ENCODE assay signal across 8 cellular contexts in the genomic region with DNA sequence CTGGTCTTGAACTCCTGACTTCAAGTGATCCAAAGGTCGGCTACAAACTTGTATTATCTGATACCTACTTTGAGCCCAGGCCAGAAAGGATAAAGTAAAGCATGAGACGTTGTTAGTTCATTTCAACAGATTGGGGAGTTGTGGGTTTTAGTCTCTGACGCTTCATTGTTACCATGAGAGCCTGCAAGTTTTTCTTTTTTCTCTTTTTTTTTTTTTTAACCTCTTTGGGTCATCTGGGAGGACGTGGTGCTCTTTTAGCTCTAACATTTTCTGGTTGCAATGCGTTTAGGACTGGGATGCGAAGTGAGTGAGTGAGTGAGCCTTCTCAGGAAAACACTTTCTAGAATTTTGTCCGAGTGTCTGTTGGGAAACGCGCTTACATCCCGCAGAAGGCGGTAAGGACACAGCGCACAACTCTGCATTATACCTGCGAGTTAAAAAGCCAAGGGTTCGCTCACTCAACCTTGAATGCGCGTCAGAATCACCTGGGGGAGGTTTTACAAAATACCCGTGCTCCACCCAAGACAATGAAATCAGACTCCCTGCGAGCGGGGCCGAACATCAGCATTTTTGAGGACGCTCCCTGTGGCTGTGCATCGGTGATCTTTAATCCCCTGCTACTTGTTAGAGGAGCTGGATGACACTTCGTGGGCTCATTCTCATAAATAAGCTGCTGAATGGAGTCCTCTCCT. TPM values are rescaled to one million over a fixed set of nuclear protein-coding genes. Genes with fewer than 3 reads are reported as not detected.
A peak's percentile ranks its signal among the peaks of the same experiment; 100 is the strongest.
DNase-seq lines count a peak whose midpoint lies in the region; ATAC-seq and TF ChIP-seq lines count a peak whose summit lies in the region.

No MANE protein-coding gene starts in this region.

- ATAC-seq in sciatic nerve (peak; percentile 36), GM18519 (IDR thresholded peaks at IDR 0.05; ENCODE audit: low FRiP score, unreplicated experiment) (no peak)

- H3K4me1 Mint-ChIP-seq in activated naive CD4-positive, alpha-beta T cell treated with anti-CD3 and anti-CD28 coated beads, Interleukin-2, amount 50 U/mL, for 24 hours = peaks cover 28% of the 10 kb centered on the region

- no peaks in the 10 kb centered on the region for H3K36me3 ChIP-seq in HUES64 (ENCODE audit: insufficient read depth, low read length)
- H3K36me3 ChIP-seq in right atrium auricular region = no peaks in the 10 kb centered on the region

- no peaks in the 10 kb centered on the region for H3K27me3 ChIP-seq in HUES64 (ENCODE audit: insufficient read depth, low read length)
- H3K27me3 ChIP-seq in right atrium auricular region = no peaks in the 10 kb centered on the region

- peak overlapping the region; percentile 84 for H3K27ac ChIP-seq in HUES64 (ENCODE audit: low read depth, low read length)
- peak overlapping the region; percentile 90 to 92 for H3K27ac ChIP-seq in right atrium auricular region

- intact Hi-C loops in sciatic nerve (cut with DNase I) = no loop called here

- no peaks in the 10 kb centered on the region for H3K9me3 Mint-ChIP-seq in activated naive CD4-positive, alpha-beta T cell treated with anti-CD3 and anti-CD28 coated beads, Interleukin-2, amount 50 U/mL, for 24 hours

- H3K4me3 Mint-ChIP-seq in activated naive CD4-positive, alpha-beta T cell treated with anti-CD3 and anti-CD28 coated beads, Interleukin-2, amount 50 U/mL, for 24 hours = peak overlapping the region; percentile 98

- no peak for TF ChIP-seq CTCF in right atrium auricular region (IDR thresholded peaks at IDR 0.05)

- peak overlapping the region; percentile 75 for H3K27ac Mint-ChIP-seq in activated naive CD4-positive, alpha-beta T cell treated with anti-CD3 and anti-CD28 coated beads, Interleukin-2, amount 50 U/mL, for 24 hours

- H3K4me3 ChIP-seq in HUES64 (ENCODE audit: low read length) (peak overlapping the region; percentile 79), right atrium auricular region (peak overlapping the region; percentile 71 to 87)

- peaks cover 1% of the 10 kb centered on the region for H3K36me3 Mint-ChIP-seq in activated naive CD4-positive, alpha-beta T cell treated with anti-CD3 and anti-CD28 coated beads, Interleukin-2, amount 50 U/mL, for 24 hours

- peak overlapping the region; percentile 92 for H3K9ac ChIP-seq in HUES64 (ENCODE audit: low read depth, low read length)

- H3K27me3 Mint-ChIP-seq in activated naive CD4-positive, alpha-beta T cell treated with anti-CD3 and anti-CD28 coated beads, Interleukin-2, amount 50 U/mL, for 24 hours = no peaks in the 10 kb centered on the region

- H3K4me1 ChIP-seq in HUES64 (ENCODE audit: insufficient read depth, low read length) (peaks cover 5% of the 10 kb centered on the region; the same call in 1 of the 2 replicates), right atrium auricular region (peaks cover 0 to 5% of the 10 kb centered on the region in 2 donors)

- peak; percentile 66 for DNase-seq in ELF-1 (ENCODE audit: low read depth, low spot score)
- DNase-seq in right atrium auricular region (ENCODE audit: low spot score) = peak; percentile 59
- DNase-seq in sciatic nerve (ENCODE audit: low spot score) = no peak
- no peak for DNase-seq in COLO668 (lab: John Stamatoyannopoulos, UW; ENCODE audit: unreplicated experiment)
- DNase-seq in HuH-7 (ENCODE audit: low spot score) = no peak

- H3K9me3 ChIP-seq in HUES64 (ENCODE audit: insufficient read depth, low read depth, low read length) (peaks cover 3% of the 10 kb centered on the region; the same call in 1 of the 2 replicates), right atrium auricular region (no peaks in the 10 kb centered on the region)

- WGBS in HUES64 = 17% methylated on average over 23 of the region's 23 CpGs

RNA-seq across cellular contexts. Expression of gene RNF135, which starts 0.7 kb away (rescaled TPM):
- polyA plus RNA-seq in HUES64 (2013, experiment 1 of 2) = 6.5 TPM
- polyA plus RNA-seq in HUES64 (2013, experiment 2 of 2) = 8.2 TPM
- total RNA-seq in right atrium auricular region = 10 to 100 TPM in 1 of 2 donors, 1 to 10 TPM in 1; 6.9 to 13.1 TPM
- 23.8 TPM for total RNA-seq in sciatic nerve

RNA-seq across cellular contexts. Expression of gene ADAP2, which starts 48.4 kb away (rescaled TPM):
- 0.40 TPM for polyA plus RNA-seq in HUES64 (2013, experiment 1 of 2)
- polyA plus RNA-seq in HUES64 (2013, experiment 2 of 2) = 0.51 TPM
- total RNA-seq in right atrium auricular region = 10 to 100 TPM in 1 of 2 donors, 1 to 10 TPM in 1; 4.3 to 11.1 TPM
- 26.9 TPM for total RNA-seq in sciatic nerve

Comparison
In these comparisons a context has a peak if more than half of its experiments do, and no peak if none do; other contexts are left out.
1. DNase-seq: peak in ELF-1 (single experiment) and right atrium auricular region (single experiment); none in sciatic nerve (single experiment), COLO668 (single experiment) and HuH-7 (single experiment).